In the genomic region with DNA sequence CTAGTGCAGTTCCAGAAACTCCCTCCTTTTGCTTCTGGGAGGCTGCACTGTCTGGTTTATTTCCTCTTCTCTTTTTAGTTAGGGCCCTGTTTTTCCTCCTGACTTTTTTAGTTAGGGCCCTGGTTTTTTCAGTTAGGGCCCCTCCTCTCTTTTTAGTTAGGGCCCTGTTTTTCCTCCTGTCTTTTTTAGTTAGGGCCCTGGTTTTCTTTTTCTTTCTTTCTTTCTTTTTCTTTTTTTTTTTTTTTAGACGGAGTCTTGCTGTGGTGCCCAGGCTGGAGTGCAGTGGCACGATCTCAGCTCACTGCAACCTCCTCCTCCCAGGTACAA, we compare ENCODE assay signal across 9 cellular contexts. TPM values are rescaled to one million over a fixed set of nuclear protein-coding genes. Genes with fewer than 3 reads are reported as not detected.
DNase-seq lines count a peak whose midpoint lies in the region; ATAC-seq and TF ChIP-seq lines count a peak whose summit lies in the region.
"Had no signal": no experiment of that assay in that cellular context is flagged by ENCODE, and none has a peak within 500 bp of the region (broad histone marks: within the 10 kb centered on the region; RNA-seq: fewer than 3 reads in every experiment).

No MANE protein-coding gene starts in this region.

- ATAC-seq in upper lobe of left lung (ENCODE audit: low FRiP score in 2 of 2), result no peak

- intact Hi-C loops in ovary (cut with DNase I), result no loop called here

- TF ChIP-seq POLR2A in Peyer's patch (IDR thresholded peaks at IDR 0.05) (no peak), ovary (IDR thresholded peaks at IDR 0.05) (no peak), upper lobe of left lung (IDR thresholded peaks at IDR 0.05) (no peak)

- TF ChIP-seq EP300 in ovary (IDR thresholded peaks at IDR 0.05), result no peak
- no peak for TF ChIP-seq EP300 in upper lobe of left lung (IDR thresholded peaks at IDR 0.05)

- DNase-seq in Peyer's patch, result no peak
- DNase-seq in ovary, result no peak
- no peak for DNase-seq in upper lobe of left lung
- no peak for DNase-seq in superior temporal gyrus (ENCODE audit: extremely low spot score)
- DNase-seq in NCI-H2029 treated with DMSO at 0.1 percent for 48 hours (lab: John Stamatoyannopoulos, UW), result no peak
- DNase-seq in NCI-H526 (lab: John Stamatoyannopoulos, UW), result no peak
- DNase-seq: NCI-H2227 treated with DMSO at 0.1 percent for 48 hours, pancreas had no signal

- H3K27ac ChIP-seq in Peyer's patch (peak overlapping the region; percentile 73 to 99 (median 91)), duodenal mucosa (ENCODE audit: low read depth, low read length) (no peak overlapping the region), ovary (peak overlapping the region; percentile 93 to 94), upper lobe of left lung (peak overlapping the region; percentile 92 to 97 (median 96))

- H3K4me1 ChIP-seq in Peyer's patch (peaks cover 0 to 99% (median 26%) of the 10 kb centered on the region in 4 donors), duodenal mucosa (ENCODE audit: control insufficient read depth in 1 of 2, insufficient read depth in 2 of 2, low read length in 2 of 2) (peaks cover 86 to 97% of the 10 kb centered on the region in 2 donors), ovary (ENCODE audit: insufficient read depth) (peaks cover 66% of the 10 kb centered on the region), upper lobe of left lung (peaks cover 99 to 100% (median 100%) of the 10 kb centered on the region in 4 donors)

- H3K4me3 ChIP-seq in Peyer's patch (no peak overlapping the region), duodenal mucosa (ENCODE audit: low read depth in 1 of 2, low read length in 2 of 2) (no peak overlapping the region), ovary (no peak overlapping the region), upper lobe of left lung (no peak overlapping the region)
- H3K4me3 ChIP-seq: pancreas had no signal

- H3K27me3 ChIP-seq in Peyer's patch (no peaks in the 10 kb centered on the region), duodenal mucosa (ENCODE audit: control insufficient read depth in 1 of 2, insufficient read depth in 2 of 2, low read length in 2 of 2) (no peaks in the 10 kb centered on the region), ovary (no peaks in the 10 kb centered on the region), upper lobe of left lung (no peaks in the 10 kb centered on the region)
- H3K27me3 ChIP-seq: pancreas had no signal

- H3K36me3 ChIP-seq in Peyer's patch (no peaks in the 10 kb centered on the region), duodenal mucosa (ENCODE audit: control insufficient read depth in 1 of 2, insufficient read depth in 2 of 2, low read length in 2 of 2) (no peaks in the 10 kb centered on the region), ovary (no peaks in the 10 kb centered on the region), upper lobe of left lung (no peaks in the 10 kb centered on the region)
- H3K36me3 ChIP-seq: pancreas had no signal

- peak overlapping the region; percentile 15 to 30 for H3K9ac ChIP-seq in duodenal mucosa (ENCODE audit: low read depth in 1 of 2, low read length in 2 of 2)

- no peaks in the 10 kb centered on the region for H3K9me3 ChIP-seq in Peyer's patch
- H3K9me3 ChIP-seq in duodenal mucosa (ENCODE audit: control insufficient read depth in 1 of 2, low read length in 2 of 2), result no peaks in the 10 kb centered on the region
- H3K9me3 ChIP-seq in ovary, result no peaks in the 10 kb centered on the region
- H3K9me3 ChIP-seq in upper lobe of left lung, result no peaks in the 10 kb centered on the region
- H3K9me3 ChIP-seq: pancreas had no signal

- 56 to 74% (median 67%) methylated on average over 2 of the region's 2 CpGs for WGBS in ovary, 3 donors
- 63 to 74% methylated on average over 2 of the region's 2 CpGs for WGBS in upper lobe of left lung, 2 donors

- TF ChIP-seq CTCF in Peyer's patch (IDR thresholded peaks at IDR 0.05) (no peak), ovary (IDR thresholded peaks at IDR 0.05) (no peak), upper lobe of left lung (IDR thresholded peaks at IDR 0.05) (no peak)

RNA-seq across cellular contexts. Expression of gene GSN, which starts 15.1 kb away (rescaled TPM):
- total RNA-seq in Peyer's patch (100 to 1,000 TPM; 364 to 571 (median 480) TPM), ovary (100 to 1,000 TPM; 188 to 706 (median 295) TPM), upper lobe of left lung (100 to 1,000 TPM; 217 to 935 (median 648) TPM)
- polyA plus RNA-seq in ovary, result 100 to 1,000 TPM; 370 to 406 TPM
